1 cellular context compared by ENCODE assay signal in the genomic region with DNA sequence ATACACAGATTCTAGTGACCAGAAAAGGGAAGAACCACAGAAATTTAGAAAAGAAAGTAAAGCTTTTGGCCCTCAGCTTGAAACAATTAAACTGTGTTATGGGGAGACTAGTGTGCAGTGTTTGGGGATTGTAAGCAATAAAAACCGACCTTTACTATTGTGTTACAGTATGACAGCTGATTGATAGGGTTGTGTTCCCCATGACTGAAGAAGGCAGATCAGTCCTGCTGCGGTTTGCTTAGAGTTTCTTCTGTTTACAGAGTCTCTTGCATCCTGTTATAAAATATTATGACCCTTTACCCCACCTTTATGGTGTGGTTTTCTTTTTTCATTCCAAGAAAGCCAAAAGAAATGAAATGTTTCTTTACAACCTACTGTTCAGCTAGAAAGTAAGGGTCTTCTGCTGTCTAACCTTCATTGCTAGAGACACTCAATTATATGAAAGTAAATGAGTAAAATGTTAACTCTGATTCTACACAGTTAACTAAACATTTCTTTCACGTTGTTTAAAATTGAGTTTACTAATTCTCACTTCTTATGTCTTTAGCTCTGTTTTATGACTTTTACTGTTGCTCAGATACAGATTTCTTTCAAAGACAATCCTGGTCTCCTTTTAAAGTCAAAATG.
TF ChIP-seq lines count a peak whose summit lies in the region.

No MANE protein-coding gene starts in this region.

TF ChIP-seq in endothelial cell of umbilical vein, 7 proteins besides CTCF, POLR2A, EP300 and RAD21 (continued from another document):
- no peak for TF ChIP-seq FOS (IDR thresholded peaks at IDR 0.05; ENCODE audit: borderline replicate concordance, insufficient read depth, low read length)
TF ChIP-seq in endothelial cell of umbilical vein: peak in this region for 0.
